Comparison of ENCODE assay signal across 8 cellular contexts in the genomic region with DNA sequence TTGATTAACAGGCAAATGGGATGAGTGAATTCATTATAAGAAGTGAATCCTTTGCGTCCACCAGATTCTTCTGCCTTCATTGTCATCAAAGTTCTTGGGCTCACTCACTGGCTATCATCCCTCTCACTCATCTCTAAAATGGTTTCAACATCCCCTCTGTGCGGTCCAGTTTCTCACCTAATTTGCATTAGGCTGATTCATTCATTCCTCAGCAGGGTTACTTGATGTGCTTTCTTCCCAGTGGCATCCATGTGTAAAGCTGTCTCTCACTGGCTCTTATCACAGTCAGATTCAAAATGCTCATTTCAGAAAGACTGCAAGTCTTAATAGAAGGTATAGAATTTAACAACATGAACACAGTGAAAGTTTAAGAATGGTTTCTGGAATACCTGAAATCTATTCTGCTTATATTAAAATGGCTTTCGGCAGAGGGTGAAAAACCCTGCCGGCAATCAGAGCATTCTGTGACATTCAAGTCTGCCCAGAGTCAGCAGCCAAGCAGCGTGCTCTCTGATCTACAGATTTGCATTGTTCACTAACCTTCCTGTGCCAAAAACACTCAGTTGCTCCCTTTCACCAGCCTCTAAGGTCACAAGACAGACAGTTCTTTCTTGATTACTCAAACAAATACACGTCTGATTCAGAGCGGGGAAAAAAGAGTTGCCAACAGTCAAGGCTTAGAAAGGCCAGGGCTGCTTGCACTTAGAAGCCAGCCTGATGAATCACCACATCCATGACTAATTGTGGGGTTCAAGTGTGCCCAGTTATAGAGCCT.
DNase-seq lines count a peak whose midpoint lies in the region; ATAC-seq and TF ChIP-seq lines count a peak whose summit lies in the region.

No MANE protein-coding gene starts in this region.

- no peaks in the 10 kb centered on the region for H3K9me3 ChIP-seq in right lobe of liver
- no peaks in the 10 kb centered on the region for H3K9me3 ChIP-seq in CD8-positive, alpha-beta T cell (ENCODE audit: low read length)

- no peak overlapping the region for H3K27ac ChIP-seq in right lobe of liver
- H3K27ac ChIP-seq in CD8-positive, alpha-beta T cell (ENCODE audit: low read depth, low read length) = no peak overlapping the region

- H3K36me3 Mint-ChIP-seq in brain = no peaks in the 10 kb centered on the region
- H3K36me3 Mint-ChIP-seq in stimulated activated naive CD8-positive, alpha-beta T cell treated with anti-CD3 and anti-CD28 coated beads, Interleukin-15, Interleukin-2, amounts not matched to agents 100 ng/mL and 50 ng/mL, for 24 hours (ENCODE audit: low read depth) = no peaks in the 10 kb centered on the region
- H3K36me3 Mint-ChIP-seq in CD8-positive, alpha-beta T cell = no peaks in the 10 kb centered on the region

- no peaks in the 10 kb centered on the region for H3K36me3 ChIP-seq in right lobe of liver
- no peaks in the 10 kb centered on the region for H3K36me3 ChIP-seq in CD8-positive, alpha-beta T cell (ENCODE audit: insufficient read depth, low read length)

- H3K4me1 ChIP-seq in right lobe of liver = no peaks in the 10 kb centered on the region
- H3K4me1 ChIP-seq in CD8-positive, alpha-beta T cell (ENCODE audit: insufficient read depth, low read length) = no peaks in the 10 kb centered on the region

- peaks cover 7% of the 10 kb centered on the region for H3K27me3 Mint-ChIP-seq in brain
- no peaks in the 10 kb centered on the region for H3K27me3 Mint-ChIP-seq in stimulated activated naive CD8-positive, alpha-beta T cell treated with anti-CD3 and anti-CD28 coated beads, Interleukin-15, Interleukin-2, amounts not matched to agents 100 ng/mL and 50 ng/mL, for 24 hours
- H3K27me3 Mint-ChIP-seq in CD8-positive, alpha-beta T cell (ENCODE audit: low read depth) = peaks cover 10% of the 10 kb centered on the region

- CTCF ChIA-PET in CD8-positive, alpha-beta T cell (lab: Charles Lee) = no interaction called here

- TF ChIP-seq POLR2A in right lobe of liver (IDR thresholded peaks at IDR 0.05) = no peak

- intact Hi-C loops in right lobe of liver (cut with DNase I) = no loop called here
- intact Hi-C loops in CD8-positive, alpha-beta T cell (cut with DNase I, micrococcal nuclease) = loop anchor here in 1 of 2 experiments (5.0 kb wide), 1 partner anchor 595 kb away; no protein-coding TSS in a partner anchor

- H3K4me3 ChIP-seq in right lobe of liver = no peak overlapping the region
- H3K4me3 ChIP-seq in CD8-positive, alpha-beta T cell (ENCODE audit: low read depth, low read length) = no peak overlapping the region

- POLR2A ChIA-PET in CD8-positive, alpha-beta T cell (lab: Charles Lee) = no interaction called here

- H3K27ac Mint-ChIP-seq in brain = peak overlapping the region; percentile 53 to 93 (median 90)
- peak overlapping the region; percentile 67 for H3K27ac Mint-ChIP-seq in stimulated activated naive CD8-positive, alpha-beta T cell treated with anti-CD3 and anti-CD28 coated beads, Interleukin-15, Interleukin-2, amounts not matched to agents 100 ng/mL and 50 ng/mL, for 24 hours
- H3K27ac Mint-ChIP-seq in CD8-positive, alpha-beta T cell = no peak overlapping the region

- WGBS in right lobe of liver (ENCODE audit: insufficient coverage, low coverage, low lambda C conversion rate, missing lambda C conversion rate) = 35% methylated on average over 7 of the region's 7 CpGs

- peak overlapping the region; percentile 29 to 78 (median 43) for H3K4me3 Mint-ChIP-seq in brain
- no peak overlapping the region for H3K4me3 Mint-ChIP-seq in stimulated activated naive CD8-positive, alpha-beta T cell treated with anti-CD3 and anti-CD28 coated beads, Interleukin-15, Interleukin-2, amounts not matched to agents 100 ng/mL and 50 ng/mL, for 24 hours
- H3K4me3 Mint-ChIP-seq in CD8-positive, alpha-beta T cell = no peak overlapping the region

- peak; percentile 89 for ATAC-seq in GM21447 (IDR thresholded peaks at IDR 0.05; ENCODE audit: unreplicated experiment)
- peak; percentile 58 to 98 (median 94) for ATAC-seq in right lobe of liver
- ATAC-seq in CD8-positive, alpha-beta T cell = no peak

- H3K4me1 Mint-ChIP-seq in brain = peaks cover 25% of the 10 kb centered on the region
- H3K4me1 Mint-ChIP-seq in stimulated activated naive CD8-positive, alpha-beta T cell treated with anti-CD3 and anti-CD28 coated beads, Interleukin-15, Interleukin-2, amounts not matched to agents 100 ng/mL and 50 ng/mL, for 24 hours (ENCODE audit: low read depth) = peaks cover 12% of the 10 kb centered on the region
- H3K4me1 Mint-ChIP-seq in CD8-positive, alpha-beta T cell (ENCODE audit: low read depth) = no peaks in the 10 kb centered on the region

- peaks cover 0 to 5% (median 3%) of the 10 kb centered on the region in 5 experiments for H3K9me3 Mint-ChIP-seq in brain
- no peaks in the 10 kb centered on the region for H3K9me3 Mint-ChIP-seq in stimulated activated naive CD8-positive, alpha-beta T cell treated with anti-CD3 and anti-CD28 coated beads, Interleukin-15, Interleukin-2, amounts not matched to agents 100 ng/mL and 50 ng/mL, for 24 hours
- no peaks in the 10 kb centered on the region for H3K9me3 Mint-ChIP-seq in CD8-positive, alpha-beta T cell

- DNase-seq in GM04503 (ENCODE audit: low read depth) (peak; percentile 98), HK-2 (ENCODE audit: unreplicated experiment) (peak; percentile 64), right lobe of liver (peak in 2 of 3 donors; percentile 34 to 50), NAMALWA (ENCODE audit: low spot score) (no peak)
- DNase-seq in CD8-positive, alpha-beta T cell = no peak

- no peak for TF ChIP-seq CTCF in brain (conservative IDR thresholded peaks at IDR 0.05)
- TF ChIP-seq CTCF in right lobe of liver (IDR thresholded peaks at IDR 0.05) = no peak
- TF ChIP-seq CTCF in CD8-positive, alpha-beta T cell (IDR thresholded peaks at IDR 0.05) = no peak

- no peaks in the 10 kb centered on the region for H3K27me3 ChIP-seq in right lobe of liver
- H3K27me3 ChIP-seq in CD8-positive, alpha-beta T cell (ENCODE audit: insufficient read depth, low read length) = no peaks in the 10 kb centered on the region

Comparison
In these comparisons a context has a peak if more than half of its experiments do, and no peak if none do; other contexts are left out.
1. DNase-seq: peak in GM04503 (single experiment), HK-2 (single experiment) and right lobe of liver (2 of 3); none in NAMALWA (single experiment) and CD8-positive, alpha-beta T cell (0 of 7).
2. H3K4me3 Mint-ChIP-seq: peak in brain (5 of 5); none in stimulated activated naive CD8-positive, alpha-beta T cell treated with anti-CD3 and anti-CD28 coated beads, Interleukin-15, Interleukin-2, amounts not matched to agents 100 ng/mL and 50 ng/mL, for 24 hours (single experiment) and CD8-positive, alpha-beta T cell (single experiment).